ENCODE assay signal across 8 cellular contexts in the genomic region with DNA sequence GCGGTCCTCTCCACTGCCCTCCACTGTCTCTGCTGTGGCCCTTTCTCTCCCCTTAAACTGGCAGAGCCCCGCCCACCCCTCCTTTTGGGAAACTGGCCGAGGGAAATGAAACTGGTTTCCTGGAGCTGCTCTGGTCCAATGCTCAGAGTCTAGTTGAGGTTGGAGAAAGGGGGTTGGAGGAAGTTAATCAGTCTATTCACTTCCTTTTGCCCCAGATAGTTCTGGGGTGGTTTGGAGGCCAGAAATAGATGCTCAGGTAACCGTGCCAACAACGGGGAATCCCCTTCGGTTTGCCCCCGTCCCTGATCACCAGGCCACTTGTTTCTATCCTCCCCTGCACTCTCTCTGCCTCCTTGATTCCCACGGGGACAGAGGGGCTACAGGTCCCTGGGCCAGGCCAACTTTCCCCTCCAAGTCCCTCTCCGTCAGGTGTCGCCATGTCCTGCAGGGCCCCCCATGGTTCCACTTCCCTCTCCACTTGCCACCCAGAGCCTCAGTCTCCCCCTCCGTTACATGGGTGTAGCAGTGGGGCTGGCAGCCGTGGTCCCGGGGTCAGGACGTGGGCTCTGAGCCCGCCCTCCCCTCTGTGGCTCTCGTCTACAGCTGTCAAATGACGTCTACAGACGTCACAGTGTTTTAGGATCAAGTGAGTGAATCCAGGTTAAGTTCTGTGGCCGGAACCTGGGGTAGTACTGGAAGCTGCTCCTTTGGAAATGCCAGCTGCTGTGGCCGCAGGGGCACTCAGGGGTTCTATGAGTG. TPM values are rescaled to one million over a fixed set of nuclear protein-coding genes. Genes with fewer than 3 reads are reported as not detected.
DNase-seq lines count a peak whose midpoint lies in the region; ATAC-seq, FAIRE-seq and TF ChIP-seq lines count a peak whose summit lies in the region.

A gene with protein sequence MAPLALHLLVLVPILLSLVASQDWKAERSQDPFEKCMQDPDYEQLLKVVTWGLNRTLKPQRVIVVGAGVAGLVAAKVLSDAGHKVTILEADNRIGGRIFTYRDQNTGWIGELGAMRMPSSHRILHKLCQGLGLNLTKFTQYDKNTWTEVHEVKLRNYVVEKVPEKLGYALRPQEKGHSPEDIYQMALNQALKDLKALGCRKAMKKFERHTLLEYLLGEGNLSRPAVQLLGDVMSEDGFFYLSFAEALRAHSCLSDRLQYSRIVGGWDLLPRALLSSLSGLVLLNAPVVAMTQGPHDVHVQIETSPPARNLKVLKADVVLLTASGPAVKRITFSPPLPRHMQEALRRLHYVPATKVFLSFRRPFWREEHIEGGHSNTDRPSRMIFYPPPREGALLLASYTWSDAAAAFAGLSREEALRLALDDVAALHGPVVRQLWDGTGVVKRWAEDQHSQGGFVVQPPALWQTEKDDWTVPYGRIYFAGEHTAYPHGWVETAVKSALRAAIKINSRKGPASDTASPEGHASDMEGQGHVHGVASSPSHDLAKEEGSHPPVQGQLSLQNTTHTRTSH (minus strand): TSS at position 25 of the 759 bp plus-strand sequence. CDS start 727 bp downstream, outside the sequence.

- H3K27me3 ChIP-seq in GM12878 (replicated peaks in 1 of 2; ENCODE audit: control insufficient read depth in 2 of 2, insufficient read depth in 2 of 2, low read length in 1 of 2) = no peaks in the 10 kb centered on the region
- no peaks in the 10 kb centered on the region for H3K27me3 ChIP-seq in naive thymus-derived CD4-positive, alpha-beta T cell (ENCODE audit: control insufficient read depth in 2 of 2, insufficient read depth in 2 of 2, low read length in 2 of 2)
- H3K27me3 ChIP-seq in testis = no peaks in the 10 kb centered on the region

- H3K9me3 Mint-ChIP-seq in naive thymus-derived CD4-positive, alpha-beta T cell = no peaks in the 10 kb centered on the region

- no peak for TF ChIP-seq RAD21 in GM12878 (IDR thresholded peaks at IDR 0.05; ENCODE audit: insufficient read depth, low read depth, low read length)

- POLR2A ChIA-PET in GM12878 (lab: Charles Lee) = interaction anchor here (1.3 to 8.2 kb wide), 9 partner anchors 9 to 31 kb away, joined by 3 to 116 read pairs (median 16); a partner anchor contains a TSS
- POLR2A ChIA-PET in naive thymus-derived CD4-positive, alpha-beta T cell (lab: Charles Lee) = interaction anchor here (1.0 to 2.2 kb wide), 5 partner anchors 22 to 36 kb away, joined by 3 to 8 read pairs (median 4); a partner anchor contains a TSS

- H4K20me1 ChIP-seq in GM12878 (ENCODE audit: control insufficient read depth, insufficient read depth) = no peaks in the 10 kb centered on the region

- in situ Hi-C loops in GM12878 (cut with MboI) = loop anchor here (25.0 kb wide), 1 partner anchor 1260 kb away; a partner anchor contains a TSS

- H3K4me1 Mint-ChIP-seq in naive thymus-derived CD4-positive, alpha-beta T cell = peaks cover 15 to 41% (median 23%) of the 10 kb centered on the region in 7 donors

- RAD21 ChIA-PET in GM12878 (lab: Charles Lee; ENCODE audit: unreplicated experiment) = interaction anchor here (0.7 to 5.4 kb wide), 8 partner anchors 9 to 79 kb away, joined by 3 to 66 read pairs (median 7); a partner anchor contains a TSS

- H3K9me3 ChIP-seq in GM12878 (replicated peaks; ENCODE audit: control insufficient read depth, insufficient read depth, low read length) = no peaks in the 10 kb centered on the region
- no peaks in the 10 kb centered on the region for H3K9me3 ChIP-seq in naive thymus-derived CD4-positive, alpha-beta T cell (ENCODE audit: control insufficient read depth in 2 of 3, low read length in 3 of 3)
- no peaks in the 10 kb centered on the region for H3K9me3 ChIP-seq in testis

- 2% methylated on average over 20 of the region's 20 CpGs for WGBS in GM12878 (ENCODE audit: insufficient coverage, insufficient replicate concordance, low lambda C conversion rate, missing lambda C conversion rate)
- 50 to 71% methylated on average over 17 to 19 of the region's 20 CpGs for WGBS in testis, 2 donors

- peak within 1 kb of the TSS; percentile 77 for H3K4me3 ChIP-seq in GM12878
- H3K4me3 ChIP-seq in naive thymus-derived CD4-positive, alpha-beta T cell (ENCODE audit: low read length) = peak within 1 kb of the TSS; percentile 36
- H3K4me3 ChIP-seq in testis = no peak within 1 kb of the TSS

- H3K4me2 ChIP-seq in GM12878 (ENCODE audit: control insufficient read depth, insufficient read depth) = peak within 1 kb of the TSS; percentile 86

- H3K4me3 Mint-ChIP-seq in naive thymus-derived CD4-positive, alpha-beta T cell = peak within 1 kb of the TSS; percentile 26 to 81 (median 74)

- H3K27ac Mint-ChIP-seq in naive thymus-derived CD4-positive, alpha-beta T cell = peak within 1 kb of the TSS; percentile 79 to 97 (median 91)

- H3K79me2 ChIP-seq in GM12878 (ENCODE audit: control insufficient read depth, insufficient read depth, low read length) = peaks cover 38% of the 10 kb centered on the region

- SMC1A ChIA-PET in GM12878 (lab: Charles Lee; ENCODE audit: uncharacterized antibody, unreplicated experiment) = interaction anchor here (0.9 to 7.3 kb wide), 6 partner anchors 11 to 31 kb away, joined by 3 to 110 read pairs (median 6); a partner anchor contains a TSS

- peak; percentile 62 for DNase-seq in GM18507 (ENCODE audit: extremely low spot score, insufficient read length, low read depth)
- peak; percentile 96 for DNase-seq in GM12878 (ENCODE audit: low read depth, low spot score)
- peak in 8 of 9 donors; percentile 15 to 62 (median 38) for DNase-seq in naive thymus-derived CD4-positive, alpha-beta T cell
- DNase-seq in testis = no peak
- no peak for DNase-seq in NCI-H345 (lab: John Stamatoyannopoulos, UW)

- no TSS peak for BruUV-seq in GM12878 (replicated peaks; lab: Mats Ljungman, UMichigan)

- H3K9ac ChIP-seq in GM12878 (ENCODE audit: control insufficient read depth, insufficient read depth, low read length) = peak within 1 kb of the TSS; percentile 78

- TF ChIP-seq POLR2A in GM12878 (IDR thresholded peaks at IDR 0.05; ENCODE audit: low read depth, low read length) (peak; percentile 69), testis (IDR thresholded peaks at IDR 0.05) (no peak)

- peaks cover 0 to 2% (median 0%) of the 10 kb centered on the region in 5 donors for H3K36me3 Mint-ChIP-seq in naive thymus-derived CD4-positive, alpha-beta T cell

- H3K36me3 ChIP-seq in GM12878 (ENCODE audit: control insufficient read depth in 2 of 2, insufficient read depth in 2 of 2, low read length in 1 of 2) (no peaks in the 10 kb centered on the region; a peak in 2 of 4 replicates), testis (ENCODE audit: low read depth, missing control alignments) (no peaks in the 10 kb centered on the region)
- H3K36me3 ChIP-seq in naive thymus-derived CD4-positive, alpha-beta T cell (ENCODE audit: control insufficient read depth in 2 of 3, insufficient read depth in 3 of 3, low read length in 3 of 3) = no peaks in the 10 kb centered on the region

- H3K27me3 Mint-ChIP-seq in naive thymus-derived CD4-positive, alpha-beta T cell = no peaks in the 10 kb centered on the region

- TF ChIP-seq CTCF in GM12878 (IDR thresholded peaks at IDR 0.05 in 2 of 3, conservative IDR thresholded peaks at IDR 0.05 in 1 of 3; ENCODE audit: control insufficient read depth in 2 of 3, extremely low read depth in 1 of 3, insufficient read depth in 1 of 3, low read depth in 3 of 3, low read length in 3 of 3) = no peak
- TF ChIP-seq CTCF in testis (IDR thresholded peaks at IDR 0.05) = no peak

- intact Hi-C loops in T-helper 1 cell treated with Interleukin-12 subunit alpha and Interleukin-12 subunit beta and Interleukin-4 antibody, amounts not matched to agents 30 ng/mL and 1 ng/mL, for 36 hours (cut with micrococcal nuclease) = loop anchor here (1.0 to 2.0 kb wide), 6 partner anchors 14 to 131 kb away; a partner anchor contains a TSS
- intact Hi-C loops in GM12878 (cut with micrococcal nuclease; ENCODE audit: unreplicated experiment) = loop anchor here (1.0 to 2.0 kb wide), 4 partner anchors 10 to 32 kb away; a partner anchor contains a TSS
- intact Hi-C loops in naive thymus-derived CD4-positive, alpha-beta T cell (cut with micrococcal nuclease) = loop anchor here (1.0 to 2.0 kb wide), 4 partner anchors 14 to 128 kb away; a partner anchor contains a TSS
- intact Hi-C loops in testis (cut with DNase I; ENCODE audit: low total_unique reads) = no loop called here

- CTCF ChIA-PET in GM12878 (lab: Yijun Ruan, JAX) = interaction anchor here (0.7 to 6.3 kb wide), 6 partner anchors 11 to 262 kb away, joined by 3 to 71 read pairs (median 4); no protein-coding TSS in a partner anchor
- CTCF ChIA-PET in naive thymus-derived CD4-positive, alpha-beta T cell (lab: Charles Lee) = no interaction called here

- peak within 1 kb of the TSS; percentile 3 for H2AFZ ChIP-seq in GM12878 (ENCODE audit: control insufficient read depth, low read depth, low read length)

- H3K27ac ChIP-seq in GM12878 (ENCODE audit: control insufficient read depth, insufficient read depth) (peak within 1 kb of the TSS; percentile 91), testis (no peak within 1 kb of the TSS)
- H3K27ac ChIP-seq in naive thymus-derived CD4-positive, alpha-beta T cell (ENCODE audit: low read depth, low read length) = peak within 1 kb of the TSS; percentile 56

- peak; percentile 42 to 81; a peak in 3 of 4 replicates for TF ChIP-seq EP300 in GM12878 (IDR thresholded peaks at IDR 0.05; ENCODE audit: borderline replicate concordance in 1 of 2, control insufficient read depth in 1 of 2, low read depth in 2 of 2, low read length in 2 of 2)

- FAIRE-seq in GM18507 (lab: Jason Lieb, UNC) (peak; percentile 99), GM12878 (lab: Jason Lieb, UNC) (peak; percentile 98)

- ATAC-seq in HG02981 (IDR thresholded peaks at IDR 0.05; ENCODE audit: unreplicated experiment) = peak; percentile 46
- ATAC-seq in GM12878 = peak; percentile 57
- ATAC-seq in naive thymus-derived CD4-positive, alpha-beta T cell = peak; percentile 72
- no peak for ATAC-seq in HG02852 (IDR thresholded peaks at IDR 0.05; ENCODE audit: unreplicated experiment)

- H3K4me1 ChIP-seq in GM12878 (ENCODE audit: control insufficient read depth, insufficient read depth, low read length) = peaks cover 40% of the 10 kb centered on the region
- peaks cover 18 to 19% of the 10 kb centered on the region in 2 donors for H3K4me1 ChIP-seq in naive thymus-derived CD4-positive, alpha-beta T cell (ENCODE audit: control insufficient read depth in 2 of 2, insufficient read depth in 2 of 2, low read length in 2 of 2)
- no peaks in the 10 kb centered on the region for H3K4me1 ChIP-seq in testis

RNA-seq across cellular contexts. Expression of the gene that starts here (rescaled TPM):
- 10.3 and 10.4 TPM in 2 replicates for total RNA-seq in T-helper 1 cell treated with Interleukin-12 subunit alpha and Interleukin-12 subunit beta and Interleukin-4 antibody, amounts not matched to agents 30 ng/mL and 1 ng/mL, for 36 hours
- 73.8 and 88.4 TPM in 2 replicates for total RNA-seq in GM12878 (2013; cell fraction: nucleolus; rRNA removed)
- total RNA-seq in GM12878 (2014; rRNA removed) (39.1 and 51.0 TPM in 2 replicates), GM12878 (2014; rRNA removed; fragmentation: Illumina TruSeq; extraction: Trizol) (16.2 and 17.4 TPM in 2 replicates), GM12878 (2021) (80.0 and 82.6 TPM in 2 replicates), testis (10 to 100 TPM; 17.1 to 20.4 TPM)
- 16.2 TPM for polyA plus RNA-seq in GM12878 (2011; ENCODE audit: low read depth)
- polyA plus RNA-seq in GM12878 (2011; rRNA removed) (37.4 and 83.8 TPM in 2 replicates), GM12878 (2014; fragmentation: Illumina TruSeq; extraction: Trizol) (4.8 and 20.1 TPM in 2 replicates), GM12878 (2014; fragmentation: Nextera tagmentation; extraction: Ambion mirVana) (under 1 TPM; 0.62 to 1.00 TPM), GM12878 (2014; rRNA removed) (42.5 and 53.3 TPM in 2 replicates), GM12878 (2016; fragmentation: Nextera tagmentation; extraction: Ambion mirVana) (10 to 100 TPM; 43.0 to 45.5 TPM), testis (ENCODE audit: insufficient read depth, low read depth, low replicate concordance) (61.9 TPM)
- 134 and 171 TPM in 2 replicates for polyA plus RNA-seq in GM12878 (2011; cell fraction: cytosol; rRNA removed)
- polyA plus RNA-seq in GM12878 (2011; cell fraction: nucleus; rRNA removed) = 271 and 308 TPM in 2 replicates
- 49.6 and 88.7 TPM in 2 replicates for polyA plus RNA-seq in GM12878 (2012)
- polyA minus RNA-seq in GM12878 (2011; rRNA and poly(A)+ RNA removed) = 56.8 and 118 TPM in 2 replicates
- 132 and 154 TPM in 2 replicates for polyA minus RNA-seq in GM12878 (2011; cell fraction: cytosol; rRNA and poly(A)+ RNA removed)
- 56.3 and 66.6 TPM in 2 replicates for polyA minus RNA-seq in GM12878 (2011; cell fraction: nucleus; rRNA and poly(A)+ RNA removed)
- total RNA-seq in naive thymus-derived CD4-positive, alpha-beta T cell = 1 to 10 TPM; 1.2 to 6.8 (median 1.9) TPM
- polyA plus RNA-seq in naive thymus-derived CD4-positive, alpha-beta T cell = not detected

Comparison
In these comparisons a context has a peak if more than half of its experiments do, and no peak if none do; other contexts are left out.
1. DNase-seq: peak in GM18507 (single experiment), GM12878 (single experiment) and naive thymus-derived CD4-positive, alpha-beta T cell (8 of 9); none in testis (single experiment) and NCI-H345 (single experiment).
2. H3K27ac ChIP-seq: peak in GM12878 (single experiment) and naive thymus-derived CD4-positive, alpha-beta T cell (single experiment); none in testis (0 of 2).
3. H3K4me3 ChIP-seq: peak in GM12878 (single experiment) and naive thymus-derived CD4-positive, alpha-beta T cell (single experiment); none in testis (0 of 2).